In the genomic region with DNA sequence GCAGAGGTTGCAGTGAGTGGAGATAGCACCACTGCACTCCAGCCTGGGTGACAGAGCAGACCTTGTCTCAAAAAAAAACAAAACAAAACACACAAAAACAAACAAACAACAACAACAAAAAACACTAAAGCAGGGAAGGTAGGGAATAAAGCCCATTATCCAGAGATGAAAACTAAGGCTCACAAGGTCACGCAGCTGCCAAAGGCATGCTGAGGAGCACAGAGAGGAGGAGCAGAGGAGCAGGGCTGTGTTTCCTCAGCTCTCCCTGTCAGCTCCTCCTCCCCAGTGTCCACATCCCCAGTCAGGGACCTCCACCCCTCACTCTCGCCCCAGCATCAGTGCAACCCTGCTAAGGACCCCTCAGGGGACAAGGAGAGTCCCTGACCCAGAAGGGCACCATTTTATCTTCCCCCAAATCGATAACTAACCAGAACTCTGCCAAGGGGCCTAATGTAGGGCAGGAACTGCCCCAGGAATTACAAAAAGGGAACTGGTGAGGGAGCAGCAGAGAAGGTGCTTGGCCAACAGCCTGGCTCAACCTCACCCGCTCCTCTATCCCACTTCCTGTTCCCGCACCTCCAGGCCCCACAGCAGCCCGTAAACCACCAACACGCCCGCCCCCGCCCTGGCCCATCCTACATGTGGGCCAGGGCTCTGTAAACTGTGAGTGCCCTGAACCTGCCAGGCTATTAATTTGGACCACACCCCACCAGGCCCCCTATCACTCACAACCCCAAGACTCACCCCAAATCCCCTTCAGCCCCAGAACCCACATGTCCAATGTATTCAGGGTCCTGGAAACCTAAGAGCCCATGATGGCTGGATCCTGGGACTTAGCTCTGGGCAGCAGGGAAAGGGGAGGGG, we compare ENCODE assay signal across 9 cellular contexts. TPM values are rescaled to one million over a fixed set of nuclear protein-coding genes. Genes with fewer than 3 reads are reported as not detected.
DNase-seq lines count a peak whose midpoint lies in the region; TF ChIP-seq lines count a peak whose summit lies in the region.
"Had no signal": no experiment of that assay in that cellular context is flagged by ENCODE, and none has a peak within 500 bp of the region (broad histone marks: within the 10 kb centered on the region; RNA-seq: fewer than 3 reads in every experiment).

No MANE protein-coding gene starts in this region.

- H3K79me2 ChIP-seq in parathyroid adenoma = no peaks in the 10 kb centered on the region

- no peak overlapping the region for H3K4me2 ChIP-seq in parathyroid adenoma (ENCODE audit: low read length)

- 77 to 86% methylated on average over 3 to 9 of the region's 9 CpGs for WGBS in endodermal cell (ENCODE audit: insufficient coverage in 1 of 2, insufficient read length in 1 of 2), 2 experiments

- no peaks in the 10 kb centered on the region for H3K9me3 Mint-ChIP-seq in endodermal cell
- H3K9me3 Mint-ChIP-seq: IgD-negative memory B cell had no signal

- peak overlapping the region; percentile 63 for H3K27ac Mint-ChIP-seq in endodermal cell
- H3K27ac Mint-ChIP-seq: IgD-negative memory B cell had no signal

- H3K27me3 ChIP-seq in endodermal cell (ENCODE audit: control insufficient read depth, insufficient read depth, low read length, poor library complexity, severe bottlenecking) (no peaks in the 10 kb centered on the region), parathyroid adenoma (ENCODE audit: control insufficient read depth, insufficient read depth, low read length) (no peaks in the 10 kb centered on the region), HAP-1 (ENCODE audit: low read depth) (no peaks in the 10 kb centered on the region)

- no peaks in the 10 kb centered on the region for H3K27me3 Mint-ChIP-seq in endodermal cell (ENCODE audit: insufficient read depth)

- H3K4me3 Mint-ChIP-seq in endodermal cell = no peak overlapping the region

- H3K36me3 Mint-ChIP-seq in endodermal cell (ENCODE audit: low read depth) = peaks cover 6% of the 10 kb centered on the region
- H3K36me3 Mint-ChIP-seq: IgD-negative memory B cell had no signal

- no peak overlapping the region for H3K4me3 ChIP-seq in endodermal cell (ENCODE audit: low read length)
- H3K4me3 ChIP-seq in parathyroid adenoma (ENCODE audit: low read depth, low read length) = no peak overlapping the region
- H3K4me3 ChIP-seq in HAP-1 = no peak overlapping the region

- H3K9me3 ChIP-seq in endodermal cell (ENCODE audit: control insufficient read depth, low read length) (no peaks in the 10 kb centered on the region), parathyroid adenoma (ENCODE audit: control insufficient read depth, low read length) (no peaks in the 10 kb centered on the region), HAP-1 (no peaks in the 10 kb centered on the region)

- H3K4me1 ChIP-seq in endodermal cell (ENCODE audit: control insufficient read depth, insufficient read depth, low read length) (peaks cover 41% of the 10 kb centered on the region), parathyroid adenoma (peaks cover 49% of the 10 kb centered on the region), HAP-1 (peaks cover 12% of the 10 kb centered on the region)

- H3K36me3 ChIP-seq in endodermal cell (ENCODE audit: control insufficient read depth, insufficient read depth, low read length) = peaks cover 9% of the 10 kb centered on the region
- no peaks in the 10 kb centered on the region for H3K36me3 ChIP-seq in parathyroid adenoma (ENCODE audit: control insufficient read depth, insufficient read depth, low read length)
- no peaks in the 10 kb centered on the region for H3K36me3 ChIP-seq in HAP-1 (replicated peaks)

- H3K9ac ChIP-seq in endodermal cell (ENCODE audit: extremely low read depth, low read length, poor library complexity, severe bottlenecking) = no peak overlapping the region
- no peak overlapping the region for H3K9ac ChIP-seq in parathyroid adenoma

- peaks cover 51% of the 10 kb centered on the region for H3K4me1 Mint-ChIP-seq in endodermal cell

- in situ Hi-C loops in HAP-1 (cut with MboI; ENCODE audit: low sequenced_read_pairs) = no loop called here

- H3K27ac ChIP-seq in endodermal cell (ENCODE audit: low read depth, low read length) (no peak overlapping the region), parathyroid adenoma (peak overlapping the region; percentile 58)

- no peak for TF ChIP-seq CTCF in endodermal cell (conservative IDR thresholded peaks at IDR 0.05)
- no peak for TF ChIP-seq CTCF in parathyroid adenoma (IDR thresholded peaks at IDR 0.05)

- no peak overlapping the region for H2AFZ ChIP-seq in parathyroid adenoma

- DNase-seq in EH (ENCODE audit: low read depth) = peak; percentile 78
- DNase-seq in NCI-H526 treated with DMSO at 0.1 percent for 48 hours (lab: John Stamatoyannopoulos, UW) = peak; percentile 16
- peak; percentile 76 for DNase-seq in endodermal cell
- DNase-seq in HAP-1 (ENCODE audit: low spot score in 2 of 2) = no peak
- DNase-seq in activated CD8-positive, alpha-beta memory T cell treated with anti-CD3 and anti-CD28 coated beads, Interleukin-2, amount 50 U/mL, for 48 hours = no peak
- DNase-seq in NCI-H524 treated with DMSO at 0.1 percent for 48 hours (lab: John Stamatoyannopoulos, UW) = no peak
- no peak for DNase-seq in cerebellum (ENCODE audit: low spot score)

RNA-seq across cellular contexts. Expression of a gene that starts 9.0 kb away (rescaled TPM):
- 10 to 100 TPM; 22.7 to 29.2 TPM for total RNA-seq in endodermal cell
- polyA plus RNA-seq in endodermal cell (2013, experiment 1 of 2) = 32.4 TPM
- 30.3 TPM for polyA plus RNA-seq in endodermal cell (2013, experiment 2 of 2)
- 2.1 TPM for total RNA-seq in cerebellum
- polyA plus RNA-seq: IgD-negative memory B cell had no signal

RNA-seq across cellular contexts. Expression of a gene that starts 19.7 kb away (rescaled TPM):
- total RNA-seq in endodermal cell (1,000 to 10,000 TPM; 1,411 to 1,652 TPM), cerebellum (907 TPM)
- 1,752 TPM for polyA plus RNA-seq in endodermal cell (2013, experiment 1 of 2)
- polyA plus RNA-seq in endodermal cell (2013, experiment 2 of 2) = 1,640 TPM

RNA-seq across cellular contexts. Expression of a gene that starts 24.8 kb away (rescaled TPM):
- 1 to 10 TPM in 1 of 2 donors, under 1 TPM in 1; 0.29 to 4.0 TPM for total RNA-seq in endodermal cell
- 0.25 TPM for polyA plus RNA-seq in endodermal cell (2013, experiment 1 of 2)
- 0.12 TPM for polyA plus RNA-seq in endodermal cell (2013, experiment 2 of 2)
- total RNA-seq in cerebellum = 0.54 TPM
- polyA plus RNA-seq: IgD-negative memory B cell had no signal

RNA-seq across cellular contexts. Expression of a gene that starts 35.7 kb away (rescaled TPM):
- total RNA-seq in endodermal cell = 10 to 100 TPM; 13.5 to 16.4 TPM
- 13.3 TPM for polyA plus RNA-seq in endodermal cell (2013, experiment 1 of 2)
- 14.2 TPM for polyA plus RNA-seq in endodermal cell (2013, experiment 2 of 2)
- total RNA-seq in cerebellum = 6.9 TPM

Comparison
In these comparisons a context has a peak if more than half of its experiments do, and no peak if none do; other contexts are left out.
1. DNase-seq: peak in EH (single experiment), NCI-H526 treated with DMSO at 0.1 percent for 48 hours (single experiment) and endodermal cell (single experiment); none in HAP-1 (0 of 2), activated CD8-positive, alpha-beta memory T cell treated with anti-CD3 and anti-CD28 coated beads, Interleukin-2, amount 50 U/mL, for 48 hours (single experiment), NCI-H524 treated with DMSO at 0.1 percent for 48 hours (single experiment) and cerebellum (single experiment).